24 cellular contexts compared by ENCODE assay signal in genomic region chr15:63025460-63025859, GRCh38. TPM values are rescaled to one million over a fixed set of nuclear protein-coding genes. Genes with fewer than 3 reads are reported as not detected.
DNase-seq lines count a peak whose midpoint lies in the region; ATAC-seq, FAIRE-seq and TF ChIP-seq lines count a peak whose summit lies in the region.
"Had no signal": no experiment of that assay in that cellular context is flagged by ENCODE, and none has a peak within 500 bp of the region (broad histone marks: within the 10 kb centered on the region; RNA-seq: fewer than 3 reads in every experiment).

No MANE protein-coding gene starts in this region.

- no TSS peak for BruUV-seq in HCT116 (replicated peaks; lab: Mats Ljungman, UMichigan)

- H3K9me2 ChIP-seq in HCT116 (ENCODE audit: insufficient read depth): no peaks in the 10 kb centered on the region

- no peak overlapping the region for H3K27ac Mint-ChIP-seq in WTC11
- H3K27ac Mint-ChIP-seq: activated naive CD8-positive, alpha-beta T cell; activated T-helper 2 cell treated with anti-CD3 and anti-CD28 coated beads, Interferon-gamma antibody, Interleukin-2, Interleukin-4, amounts not matched to agents 10 μg/mL and 5 μg/mL and 100 μg/mL, durations not matched to agents 14 hours and 24 hours and 36 hours; stimulated activated naive CD8-positive, alpha-beta T cell treated with anti-CD3 and anti-CD28 coated beads, Interleukin-15, amount 100 ng/mL, for 72 hours; T-helper 1 cell treated with Interleukin-12 subunit alpha and Interleukin-12 subunit beta and Interleukin-4 antibody, amounts not matched to agents 30 μg/mL and 1 μg/mL, for 36 hours had no signal

- CTCF ChIA-PET in A549 (lab: Yijun Ruan, JAX) (interaction anchor here (2.5 kb wide), 1 partner anchor 22 kb away, joined by 7 read pairs; no protein-coding TSS in a partner anchor), HCT116 (lab: Charles Lee) (no interaction called here), WTC11 (lab: Charles Lee) (no interaction called here)

- H3K36me3 Mint-ChIP-seq in WTC11: no peaks in the 10 kb centered on the region
- H3K36me3 Mint-ChIP-seq: activated naive CD8-positive, alpha-beta T cell had no signal

- H3K36me3 ChIP-seq in HCT116 (ENCODE audit: control insufficient read depth in 1 of 2, insufficient read depth in 2 of 2, low read length in 2 of 2): no peaks in the 10 kb centered on the region
- H3K36me3 ChIP-seq: ascending aorta, SJCRH30, tibial artery had no signal

- DNase-seq in A549 (ENCODE audit: low read depth in 1 of 2, low spot score in 1 of 2) (peak in 1 of 2 experiments; percentile 55), HCT116 (ENCODE audit: low read depth, low spot score) (no peak), OCI-M1 (lab: John Stamatoyannopoulos, UW) (peak; percentile 21), WTC11 (ENCODE audit: low spot score) (no peak), GM12891 (ENCODE audit: insufficient read length, low spot score) (no peak), GM10266 (ENCODE audit: extremely low spot score) (no peak)
- DNase-seq: activated CD4-positive, alpha-beta T cell treated with anti-CD3 and anti-CD28 coated beads, Interleukin-2, amount 50 U/mL, for 48 hours; activated CD8-positive, alpha-beta memory T cell treated with anti-CD3 and anti-CD28 coated beads, Interleukin-2, amount 50 U/mL, for 48 hours; C1 segment of cervical spinal cord; caudate nucleus; head of caudate nucleus; mesenchymal stem cell; NCI-H1048; NCI-H187; SJCRH30; stimulated activated naive CD8-positive, alpha-beta T cell treated with anti-CD3 and anti-CD28 coated beads, Interleukin-15, amount 100 ng/mL, for 72 hours; tibial artery had no signal

- no peaks in the 10 kb centered on the region; the same call in 1 of the 2 replicates for H3K4me1 Mint-ChIP-seq in WTC11
- H3K4me1 Mint-ChIP-seq: stimulated activated naive CD8-positive, alpha-beta T cell treated with anti-CD3 and anti-CD28 coated beads, Interleukin-15, amount 100 ng/mL, for 72 hours had no signal

- 0 out of 5 replicates have a peak, but pooled peaks of 1 of the 2 experiments have one; percentile 27 for TF ChIP-seq RAD21 in A549 (conservative IDR thresholded peaks at IDR 0.05 in 1 of 2, IDR thresholded peaks at IDR 0.05 in 1 of 2)
- peak; percentile 24 for TF ChIP-seq RAD21 in HCT116 (IDR thresholded peaks at IDR 0.05; ENCODE audit: low read depth)

- POLR2A ChIA-PET in A549 (lab: Yijun Ruan, JAX): no interaction called here
- POLR2A ChIA-PET in HCT116 (lab: Charles Lee): no interaction called here
- POLR2A ChIA-PET in WTC11 (lab: Charles Lee): no interaction called here

- H3K27ac ChIP-seq in A549 (no peak overlapping the region), HCT116 (ENCODE audit: low read depth, low read length) (no peak overlapping the region)
- H3K27ac ChIP-seq: ascending aorta, SJCRH30, tibial artery had no signal

- no peak for TF ChIP-seq CTCF in A549 (IDR thresholded peaks at IDR 0.05)
- TF ChIP-seq CTCF in HCT116 (IDR thresholded peaks at IDR 0.05 in 2 of 3, conservative IDR thresholded peaks at IDR 0.05 in 1 of 3; ENCODE audit: borderline replicate concordance in 1 of 3, insufficient read depth in 1 of 3, low read depth in 2 of 3, low read length in 2 of 3): 0 out of 6 replicates have a peak, but pooled peaks of 1 of the 3 experiments have one; percentile 25
- TF ChIP-seq CTCF in WTC11 (IDR thresholded peaks at IDR 0.05): no peak
- no peak for TF ChIP-seq CTCF in GM10266 (IDR thresholded peaks at IDR 0.05; ENCODE audit: control insufficient read depth, insufficient read depth, low read depth, missing control alignments)

- RAD21 ChIA-PET in HCT116 (lab: Charles Lee; ENCODE audit: low non-redundant PET in 1 of 2, low total read pairs in 2 of 2, uncharacterized antibody in 2 of 2, unreplicated experiment in 2 of 2): no interaction called here

- H3K79me2 ChIP-seq in HCT116 (ENCODE audit: insufficient read depth, low read length): no peaks in the 10 kb centered on the region

- TF ChIP-seq EP300 in A549 (IDR thresholded peaks at IDR 0.05): no peak

- H3K4me3 ChIP-seq in A549: no peak overlapping the region
- H3K4me3 ChIP-seq in HCT116 (replicated peaks in 1 of 2; ENCODE audit: low read depth in 1 of 2, low read length in 2 of 2): no peak overlapping the region
- H3K4me3 ChIP-seq: ascending aorta, GM12878, SJCRH30, tibial artery had no signal

- no peak overlapping the region for H3K4me2 ChIP-seq in A549
- no peak overlapping the region for H3K4me2 ChIP-seq in HCT116 (ENCODE audit: low read length)

- peaks cover 27% of the 10 kb centered on the region for H3K4me1 ChIP-seq in A549
- peaks cover 0 to under 1% of the 10 kb centered on the region in 2 experiments; a peak in 1 of 4 replicates for H3K4me1 ChIP-seq in HCT116 (ENCODE audit: control insufficient read depth in 1 of 2, insufficient read depth in 2 of 2, low read length in 2 of 2)

- no peaks in the 10 kb centered on the region for H3K27me3 Mint-ChIP-seq in WTC11 (ENCODE audit: low read depth)

- H2AFZ ChIP-seq in HCT116 (ENCODE audit: low read depth, low read length, poor library complexity, severe bottlenecking): no peak overlapping the region

- no peak overlapping the region for H3K4me3 Mint-ChIP-seq in WTC11
- H3K4me3 Mint-ChIP-seq: activated naive CD8-positive, alpha-beta T cell; stimulated activated naive CD8-positive, alpha-beta T cell treated with anti-CD3 and anti-CD28 coated beads, Interleukin-15, amount 100 ng/mL, for 72 hours; T-helper 1 cell treated with Interleukin-12 subunit alpha and Interleukin-12 subunit beta and Interleukin-4 antibody, amounts not matched to agents 30 μg/mL and 1 μg/mL, for 36 hours had no signal

- WGBS in A549 (ENCODE audit: missing lambda C conversion rate): 60% methylated on average over 6 of the region's 6 CpGs

- 0 out of 2 replicates have a peak, but pooled peaks cover 3% of the 10 kb centered on the region for H3K9me3 Mint-ChIP-seq in WTC11
- H3K9me3 Mint-ChIP-seq: activated T-helper 2 cell treated with anti-CD3 and anti-CD28 coated beads, Interferon-gamma antibody, Interleukin-2, Interleukin-4, amounts not matched to agents 10 μg/mL and 5 μg/mL and 100 μg/mL, durations not matched to agents 14 hours and 24 hours and 36 hours; stimulated activated naive CD8-positive, alpha-beta T cell treated with anti-CD3 and anti-CD28 coated beads, Interleukin-15, amount 100 ng/mL, for 72 hours; T-helper 1 cell treated with Interleukin-12 subunit alpha and Interleukin-12 subunit beta and Interleukin-4 antibody, amounts not matched to agents 30 μg/mL and 1 μg/mL, for 36 hours had no signal

- TF ChIP-seq POLR2A in A549 (IDR thresholded peaks at IDR 0.05; ENCODE audit: low read length): no peak
- no peak for TF ChIP-seq POLR2A in HCT116 (IDR thresholded peaks at IDR 0.05; ENCODE audit: borderline replicate concordance, extremely low read depth, insufficient read depth, insufficient read length)
- no peak for TF ChIP-seq POLR2A in GM12891 (IDR thresholded peaks at IDR 0.05; ENCODE audit: low read depth, low read length)

- ATAC-seq in A549 (peak; percentile 55 to 73; a peak in 4 of 6 replicates), HCT116 (peak; percentile 88), WTC11 (peak; percentile 58), HG02884 (IDR thresholded peaks at IDR 0.05; ENCODE audit: unreplicated experiment) (no peak), HG02981 (IDR thresholded peaks at IDR 0.05; ENCODE audit: unreplicated experiment) (no peak)
- ATAC-seq: GM12878; stimulated activated naive CD8-positive, alpha-beta T cell treated with anti-CD3 and anti-CD28 coated beads, Interleukin-15, amount 100 ng/mL, for 72 hours had no signal

- H4K20me1 ChIP-seq in HCT116 (ENCODE audit: insufficient read depth): no peaks in the 10 kb centered on the region

- no peak overlapping the region for H3K9ac ChIP-seq in HCT116 (ENCODE audit: low read length)

- H3K27me3 ChIP-seq in HCT116 (ENCODE audit: insufficient read depth, low read length): no peaks in the 10 kb centered on the region
- H3K27me3 ChIP-seq: ascending aorta, tibial artery had no signal

- intact Hi-C loops in HCT116 (cut with micrococcal nuclease): no loop called here

- FAIRE-seq in A549 (lab: Jason Lieb, UNC) (peak; percentile 77), GM12891 (lab: Jason Lieb, UNC) (no peak)
- FAIRE-seq: GM12878 had no signal

- no peaks in the 10 kb centered on the region for H3K9me3 ChIP-seq in A549
- no peaks in the 10 kb centered on the region for H3K9me3 ChIP-seq in HCT116 (ENCODE audit: control insufficient read depth in 1 of 2, insufficient read depth in 1 of 2, low read depth in 1 of 2, low read length in 2 of 2)
- H3K9me3 ChIP-seq: ascending aorta, SJCRH30, tibial artery had no signal

TF ChIP-seq in A549, 52 proteins besides CTCF, POLR2A, EP300 and RAD21 (continues in another document):
- TF ChIP-seq SREBF2 (IDR thresholded peaks at IDR 0.05): no peak
- TF ChIP-seq NR3C1 (IDR thresholded peaks at IDR 0.05): no peak
- TF ChIP-seq NPAS2 (CRISPR knock-in tag; IDR thresholded peaks at IDR 0.05; ENCODE audit: borderline replicate concordance): no peak
- no peak for TF ChIP-seq MAFK (IDR thresholded peaks at IDR 0.05; ENCODE audit: partially characterized antibody)

TF ChIP-seq in HCT116, 20 proteins besides CTCF, POLR2A, EP300 and RAD21:
- TF ChIP-seq SP1 (IDR thresholded peaks at IDR 0.05; ENCODE audit: low read depth) (no peak), CEBPB (IDR thresholded peaks at IDR 0.05; ENCODE audit: low read depth) (no peak)
TF ChIP-seq in HCT116: peak in this region for 0.

TF ChIP-seq in WTC11, 78 proteins besides CTCF, POLR2A, EP300 and RAD21 (continues in another document):
- no peak for TF ChIP-seq NR3C1 (CRISPR knock-in tag; conservative IDR thresholded peaks at IDR 0.05; ENCODE audit: low read depth)

TF ChIP-seq in GM12891, 5 proteins besides CTCF, POLR2A, EP300 and RAD21:
- TF ChIP-seq TAF1 (IDR thresholded peaks at IDR 0.05; ENCODE audit: low read depth, low read length) (no peak), POLR2AphosphoS5 (IDR thresholded peaks at IDR 0.05; ENCODE audit: low read depth, low read length) (no peak), PAX5 (IDR thresholded peaks at IDR 0.05; ENCODE audit: insufficient read depth, low read length, severe bottlenecking) (no peak), POU2F2 (IDR thresholded peaks at IDR 0.05; ENCODE audit: low read depth, low read length) (no peak), SPI1 (IDR thresholded peaks at IDR 0.05; ENCODE audit: low read depth, low read length) (no peak)

RNA-seq across cellular contexts. Expression of gene TPM1, which starts 17.1 kb away (rescaled TPM):
- 777 and 894 TPM in 2 replicates for polyA plus RNA-seq in A549 (2011; rRNA removed)
- 824 and 915 TPM in 2 replicates for polyA plus RNA-seq in A549 (2012; cell fraction: cytosol; rRNA removed)
- 678 and 876 TPM in 2 replicates for polyA plus RNA-seq in A549 (2012; cell fraction: nucleus; rRNA removed)
- 954 to 1,229 TPM (median 1,043 TPM) in 3 replicates for polyA plus RNA-seq in A549 (2017; fragmentation: RNase III; extraction: RNeasy Plus Mini Kit Qiagen cat#74134 plus additional on column Dnase treatment)
- 537 and 670 TPM in 2 replicates for polyA minus RNA-seq in A549 (2011; rRNA and poly(A)+ RNA removed)
- 22.5 TPM for total RNA-seq in HCT116 (2021; ENCODE audit: unreplicated experiment)
- 21.6 and 27.5 TPM in 2 replicates for polyA plus RNA-seq in HCT116 (2012)
- 370 to 421 TPM (median 382 TPM) in 3 replicates for total RNA-seq in WTC11 (2021)
- polyA plus RNA-seq in GM12891 (2012; ENCODE audit: low read depth, missing spikeins): 0.68 TPM

Comparison
In these comparisons a context has a peak if more than half of its experiments do, and no peak if none do; other contexts are left out.
1. ATAC-seq: peak in A549 (2 of 2), HCT116 (single experiment) and WTC11 (single experiment); none in HG02884 (single experiment) and HG02981 (single experiment).
2. RNA of gene TPM1, which starts 17.1 kb away (total RNA-seq): 370 to 421 TPM in WTC11; 22.5 TPM in HCT116 (single experiment); every median in the first group is over 10 times any median in the second.